Comparison of ENCODE assay signal across 23 cellular contexts in genomic region chr5:107449369-107449768, GRCh38.
DNase-seq lines count a peak whose midpoint lies in the region; ATAC-seq and TF ChIP-seq lines count a peak whose summit lies in the region.
"Had no signal": no experiment of that assay in that cellular context is flagged by ENCODE, and none has a peak within 500 bp of the region (broad histone marks: within the 10 kb centered on the region; RNA-seq: fewer than 3 reads in every experiment).

No MANE protein-coding gene starts in this region.

- peak overlapping the region; percentile 61 for H3K9ac ChIP-seq in OCI-LY1 (ENCODE audit: low read length)
- H3K9ac ChIP-seq: GM23248 had no signal

- H3K4me1 Mint-ChIP-seq in endothelial cell (ENCODE audit: unreplicated experiment): no peaks in the 10 kb centered on the region
- H3K4me1 Mint-ChIP-seq: CD4-positive, alpha-beta memory T cell had no signal

- H3K9me3 ChIP-seq in OCI-LY1 (ENCODE audit: low read length): no peaks in the 10 kb centered on the region
- H3K9me3 ChIP-seq: Caco-2 had no signal

- no peaks in the 10 kb centered on the region for H3K27me3 ChIP-seq in OCI-LY1 (ENCODE audit: insufficient read depth, low read length)

- H2AFZ ChIP-seq in OCI-LY1 (ENCODE audit: low read length): peak overlapping the region; percentile 21; the same call in 1 of the 2 replicates
- H2AFZ ChIP-seq: GM23248 had no signal

- peak overlapping the region; percentile 48 for H3K27ac Mint-ChIP-seq in endothelial cell (ENCODE audit: unreplicated experiment)
- H3K27ac Mint-ChIP-seq: CD4-positive, alpha-beta memory T cell; IgD-negative memory B cell had no signal

- peaks cover 74% of the 10 kb centered on the region for H3K4me1 ChIP-seq in OCI-LY1 (ENCODE audit: insufficient read depth, low read length, severe bottlenecking)

- no peaks in the 10 kb centered on the region for H3K9me3 Mint-ChIP-seq in endothelial cell (ENCODE audit: unreplicated experiment)

- H4K20me1 ChIP-seq in OCI-LY1 (ENCODE audit: insufficient read depth, low read length): no peaks in the 10 kb centered on the region

- H3K36me3 Mint-ChIP-seq in endothelial cell (ENCODE audit: low read depth, unreplicated experiment): no peaks in the 10 kb centered on the region
- H3K36me3 Mint-ChIP-seq: CD4-positive, alpha-beta memory T cell; IgD-negative memory B cell had no signal

- no peaks in the 10 kb centered on the region for H3K27me3 Mint-ChIP-seq in endothelial cell (ENCODE audit: unreplicated experiment)
- H3K27me3 Mint-ChIP-seq: CD4-positive, alpha-beta memory T cell had no signal

- H3K4me3 Mint-ChIP-seq in endothelial cell (ENCODE audit: unreplicated experiment): no peak overlapping the region
- H3K4me3 Mint-ChIP-seq: CD4-positive, alpha-beta memory T cell; IgD-negative memory B cell had no signal

- no peaks in the 10 kb centered on the region for H3K36me3 ChIP-seq in OCI-LY1 (ENCODE audit: insufficient read depth, low read length)

- H3F3A ChIP-seq in OCI-LY1 (ENCODE audit: insufficient read depth, low read length): no peaks in the 10 kb centered on the region; the same call in 1 of the 2 replicates

- TF ChIP-seq CTCF in OCI-LY1 (IDR thresholded peaks at IDR 0.05; ENCODE audit: low read length): no peak
- no peak for TF ChIP-seq CTCF in endothelial cell (IDR thresholded peaks at IDR 0.05; ENCODE audit: unreplicated experiment)

- H3K27ac ChIP-seq in OCI-LY1 (ENCODE audit: low read depth, low read length, poor library complexity, severe bottlenecking): peak overlapping the region; percentile 95
- H3K27ac ChIP-seq: GM23248 had no signal

- H3K4me2 ChIP-seq in OCI-LY1 (ENCODE audit: low read length): peak overlapping the region; percentile 65

- no peaks in the 10 kb centered on the region for H3K9me2 ChIP-seq in OCI-LY1 (ENCODE audit: low read depth, low read length)

- peak overlapping the region; percentile 35 for H3K4me3 ChIP-seq in OCI-LY1 (ENCODE audit: low read depth, low read length, poor library complexity, severe bottlenecking)
- H3K4me3 ChIP-seq: GM23248 had no signal

- H3K79me2 ChIP-seq in OCI-LY1 (ENCODE audit: insufficient read depth, low read length): no peaks in the 10 kb centered on the region

- DNase-seq in A172 (ENCODE audit: low spot score) (peak; percentile 16), EL (peak; percentile 17), endothelial cell (ENCODE audit: low spot score) (no peak), kidney glomerular epithelial cell (lab: John Stamatoyannopoulos, UW) (no peak)
- DNase-seq: C1 segment of cervical spinal cord; Caco-2; CD4-positive, alpha-beta memory T cell; DMS79 treated with DMSO at 0.1 percent for 48 hours; GM23248; H7; NCI-H1092; NCI-H1417 treated with DMSO at 0.1 percent for 48 hours; NCI-H187; NCI-H2107; NCI-H524; NCI-H774; SHP77 treated with DMSO at 0.1 percent for 48 hours had no signal

- no peak for ATAC-seq in GM18511 (IDR thresholded peaks at IDR 0.05; ENCODE audit: unreplicated experiment)
- ATAC-seq in HG02970 (IDR thresholded peaks at IDR 0.05; ENCODE audit: low FRiP score, unreplicated experiment): no peak
- ATAC-seq in HG02885 (IDR thresholded peaks at IDR 0.05; ENCODE audit: poor library complexity, unreplicated experiment): no peak
- ATAC-seq: Panc1 had no signal

Comparison
In these comparisons a context has a peak if more than half of its experiments do, and no peak if none do; other contexts are left out.
1. DNase-seq: peak in A172 (single experiment) and EL (single experiment); none in endothelial cell (single experiment) and kidney glomerular epithelial cell (single experiment).